ENCODE assay signal across 18 cellular contexts in genomic region chr20:59519707-59520014, GRCh38.
"Had no signal": no experiment of that assay in that cellular context is flagged by ENCODE, and none has a peak within 500 bp of the region (broad histone marks: within the 10 kb centered on the region; RNA-seq: fewer than 3 reads in every experiment).

No MANE protein-coding gene starts in this region.

- H3K4me3 Mint-ChIP-seq: activated CD4-positive, alpha-beta memory T cell treated with anti-CD3 and anti-CD28 coated beads, Interleukin-2, amount 10 ng/mL, durations not matched to agents 7 days and 5 days; activated naive CD4-positive, alpha-beta T cell treated with anti-CD3 and anti-CD28 coated beads, Interleukin-2, amount 50 U/mL, for 24 hours; activated T-helper 1 cell treated with anti-CD3 and anti-CD28 coated beads, Interleukin-12 subunit alpha, Interleukin-12 subunit beta, Interleukin-2, Interleukin-4 antibody, amounts not matched to agents 30 ng/mL and 10 ng/mL and 1 ng/mL, durations not matched to agents 14 hours and 24 hours and 36 hours; neural progenitor cell; stimulated activated effector memory CD8-positive, alpha-beta T cell treated with anti-CD3 and anti-CD28 coated beads, Interleukin-12 subunit alpha, Interleukin-12 subunit beta, amount 100 ng/mL, for 72 hours; T-helper 1 cell treated with Interleukin-12 subunit alpha and Interleukin-12 subunit beta and Interleukin-4 antibody, amounts not matched to agents 30 μg/mL and 1 μg/mL, for 36 hours had no signal

- H3K9me3 ChIP-seq: body of pancreas, esophagus squamous epithelium, gastrocnemius medialis, right lobe of liver, stomach, suprapubic skin, transverse colon, vagina had no signal

- H3K4me3 ChIP-seq: body of pancreas, esophagus squamous epithelium, gastrocnemius medialis, neural progenitor cell, right lobe of liver, skin epidermis, stomach, suprapubic skin, transverse colon, vagina had no signal

- H3K27ac Mint-ChIP-seq: activated CD4-positive, alpha-beta memory T cell treated with anti-CD3 and anti-CD28 coated beads, Interleukin-2, amount 10 ng/mL, durations not matched to agents 7 days and 5 days; activated naive CD4-positive, alpha-beta T cell treated with anti-CD3 and anti-CD28 coated beads, Interleukin-2, amount 50 U/mL, for 24 hours; activated T-helper 1 cell treated with anti-CD3 and anti-CD28 coated beads, Interleukin-12 subunit alpha, Interleukin-12 subunit beta, Interleukin-2, Interleukin-4 antibody, amounts not matched to agents 30 ng/mL and 10 ng/mL and 1 ng/mL, durations not matched to agents 14 hours and 24 hours and 36 hours; neural progenitor cell; stimulated activated effector memory CD8-positive, alpha-beta T cell treated with anti-CD3 and anti-CD28 coated beads, Interleukin-12 subunit alpha, Interleukin-12 subunit beta, amount 100 ng/mL, for 72 hours; T-helper 1 cell treated with Interleukin-12 subunit alpha and Interleukin-12 subunit beta and Interleukin-4 antibody, amounts not matched to agents 30 μg/mL and 1 μg/mL, for 36 hours had no signal

- H3K4me1 Mint-ChIP-seq: activated CD4-positive, alpha-beta memory T cell treated with anti-CD3 and anti-CD28 coated beads, Interleukin-2, amount 10 ng/mL, durations not matched to agents 7 days and 5 days; activated naive CD4-positive, alpha-beta T cell treated with anti-CD3 and anti-CD28 coated beads, Interleukin-2, amount 50 U/mL, for 24 hours; stimulated activated effector memory CD8-positive, alpha-beta T cell treated with anti-CD3 and anti-CD28 coated beads, Interleukin-12 subunit alpha, Interleukin-12 subunit beta, amount 100 ng/mL, for 72 hours had no signal

- H3K4me1 ChIP-seq: body of pancreas, gastrocnemius medialis, neural progenitor cell, right lobe of liver, suprapubic skin, transverse colon, vagina had no signal

- DNase-seq: activated CD4-positive, CD25-positive, alpha-beta regulatory T cell; esophagus squamous epithelium; gastrocnemius medialis; left ventricle myocardium superior; right lobe of liver; T1000 had no signal

- H3K36me3 ChIP-seq: esophagus squamous epithelium, gastrocnemius medialis, neural progenitor cell, right lobe of liver, stomach, suprapubic skin, transverse colon, vagina had no signal

- H3K36me3 Mint-ChIP-seq: activated naive CD4-positive, alpha-beta T cell treated with anti-CD3 and anti-CD28 coated beads, Interleukin-2, amount 50 U/mL, for 24 hours; neural progenitor cell; stimulated activated effector memory CD8-positive, alpha-beta T cell treated with anti-CD3 and anti-CD28 coated beads, Interleukin-12 subunit alpha, Interleukin-12 subunit beta, amount 100 ng/mL, for 72 hours had no signal

- H3K27ac ChIP-seq: body of pancreas, esophagus squamous epithelium, gastrocnemius medialis, neural progenitor cell, right lobe of liver, skin epidermis, stomach, suprapubic skin, transverse colon, vagina had no signal

- H3K9me3 Mint-ChIP-seq: activated CD4-positive, alpha-beta memory T cell treated with anti-CD3 and anti-CD28 coated beads, Interleukin-2, amount 10 ng/mL, durations not matched to agents 7 days and 5 days; activated naive CD4-positive, alpha-beta T cell treated with anti-CD3 and anti-CD28 coated beads, Interleukin-2, amount 50 U/mL, for 24 hours; activated T-helper 1 cell treated with anti-CD3 and anti-CD28 coated beads, Interleukin-12 subunit alpha, Interleukin-12 subunit beta, Interleukin-2, Interleukin-4 antibody, amounts not matched to agents 30 ng/mL and 10 ng/mL and 1 ng/mL, durations not matched to agents 14 hours and 24 hours and 36 hours; neural progenitor cell; stimulated activated effector memory CD8-positive, alpha-beta T cell treated with anti-CD3 and anti-CD28 coated beads, Interleukin-12 subunit alpha, Interleukin-12 subunit beta, amount 100 ng/mL, for 72 hours; T-helper 1 cell treated with Interleukin-12 subunit alpha and Interleukin-12 subunit beta and Interleukin-4 antibody, amounts not matched to agents 30 μg/mL and 1 μg/mL, for 36 hours had no signal

- H3K27me3 ChIP-seq: vagina had no signal
